29 cellular contexts compared by ENCODE assay signal in genomic region chr9:91392435-91392834, GRCh38.
"Had no signal": no experiment of that assay in that cellular context is flagged by ENCODE, and none has a peak within 500 bp of the region (broad histone marks: within the 10 kb centered on the region; RNA-seq: fewer than 3 reads in every experiment).

No MANE protein-coding gene starts in this region.

- DNase-seq: activated CD4-positive, alpha-beta memory T cell treated with anti-CD3 and anti-CD28 coated beads, Interleukin-2, amount 10 ng/mL, durations not matched to agents 7 days and 5 days; activated CD4-positive, alpha-beta T cell treated with anti-CD3 and anti-CD28 coated beads for 1 hour; activated CD4-positive, alpha-beta T cell treated with anti-CD3 and anti-CD28 coated beads for 48 hours; activated CD4-positive, CD25-positive, alpha-beta regulatory T cell; activated CD8-positive, alpha-beta memory T cell treated with anti-CD3 and anti-CD28 coated beads for 24 hours; activated CD8-positive, alpha-beta memory T cell treated with anti-CD3 and anti-CD28 coated beads, Interleukin-2, amount 10 ng/mL, durations not matched to agents 7 days and 5 days; activated CD8-positive, alpha-beta memory T cell treated with anti-CD3 and anti-CD28 coated beads, Interleukin-2, amount 50 U/mL, for 48 hours; activated effector memory CD4-positive, alpha-beta T cell treated with anti-CD3 and anti-CD28 coated beads, Interleukin-2, amount 50 U/mL, for 16 hours; activated naive CD4-positive, alpha-beta T cell; activated naive CD4-positive, alpha-beta T cell treated with anti-CD3 and anti-CD28 coated beads, Interleukin-2, amount 50 U/mL, for 16 hours; activated naive CD8-positive, alpha-beta T cell treated with anti-CD3 and anti-CD28 coated beads for 36 hours; activated T-cell treated with anti-CD3 and anti-CD28 coated beads, Interleukin-2, amount 50 U/mL, for 72 hours; amniotic stem cell; aorta; brain microvascular endothelial cell; central memory CD4-positive, alpha-beta T cell; NCI-H1105; NCI-H1436; NCI-H1694; NCI-H524 treated with DMSO at 0.1 percent for 48 hours; NCI-H748 treated with DMSO at 0.1 percent for 48 hours; NK-92 treated with Interleukin-12 subunit alpha and Interleukin-12 subunit beta, amount 100 ng/mL, for 24 hours; Right ventricle myocardium superior; SW 1271; T-helper 1 cell; T1000; WERI-Rb-1 had no signal

- H3K27me3 Mint-ChIP-seq: activated CD4-positive, alpha-beta memory T cell treated with anti-CD3 and anti-CD28 coated beads, Interleukin-2, amount 10 ng/mL, durations not matched to agents 7 days and 5 days; activated CD8-positive, alpha-beta memory T cell treated with anti-CD3 and anti-CD28 coated beads, Interleukin-2, amount 10 ng/mL, durations not matched to agents 7 days and 5 days; activated naive CD8-positive, alpha-beta T cell treated with anti-CD3 and anti-CD28 coated beads for 36 hours; activated T-helper 17 cell treated with anti-CD3 and anti-CD28 coated beads, Interleukin-2, amount 50 U/mL, for 72 hours had no signal

- FAIRE-seq: TTC549 had no signal

- H3K9me3 Mint-ChIP-seq: activated naive CD8-positive, alpha-beta T cell treated with anti-CD3 and anti-CD28 coated beads for 36 hours; activated T-cell treated with anti-CD3 and anti-CD28 coated beads, Interleukin-2, amount 50 U/mL, for 72 hours; activated T-helper 17 cell treated with anti-CD3 and anti-CD28 coated beads, Interleukin-2, amount 50 U/mL, for 72 hours had no signal

- H3K27me3 ChIP-seq: brain microvascular endothelial cell had no signal

- H3K27ac Mint-ChIP-seq: activated CD4-positive, alpha-beta memory T cell treated with anti-CD3 and anti-CD28 coated beads, Interleukin-2, amount 10 ng/mL, durations not matched to agents 7 days and 5 days; activated CD8-positive, alpha-beta memory T cell treated with anti-CD3 and anti-CD28 coated beads, Interleukin-2, amount 10 ng/mL, durations not matched to agents 7 days and 5 days; activated naive CD8-positive, alpha-beta T cell treated with anti-CD3 and anti-CD28 coated beads for 36 hours; activated T-cell treated with anti-CD3 and anti-CD28 coated beads, Interleukin-2, amount 50 U/mL, for 72 hours; activated T-helper 17 cell treated with anti-CD3 and anti-CD28 coated beads, Interleukin-2, amount 50 U/mL, for 72 hours had no signal

- H3K36me3 ChIP-seq: brain microvascular endothelial cell, WERI-Rb-1 had no signal

- H3K4me3 Mint-ChIP-seq: activated CD4-positive, alpha-beta memory T cell treated with anti-CD3 and anti-CD28 coated beads, Interleukin-2, amount 10 ng/mL, durations not matched to agents 7 days and 5 days; activated CD8-positive, alpha-beta memory T cell treated with anti-CD3 and anti-CD28 coated beads, Interleukin-2, amount 10 ng/mL, durations not matched to agents 7 days and 5 days; activated naive CD8-positive, alpha-beta T cell treated with anti-CD3 and anti-CD28 coated beads for 36 hours; activated T-cell treated with anti-CD3 and anti-CD28 coated beads, Interleukin-2, amount 50 U/mL, for 72 hours; activated T-helper 17 cell treated with anti-CD3 and anti-CD28 coated beads, Interleukin-2, amount 50 U/mL, for 72 hours had no signal

- ATAC-seq: activated CD8-positive, alpha-beta memory T cell treated with anti-CD3 and anti-CD28 coated beads, Interleukin-2, amount 10 ng/mL, durations not matched to agents 7 days and 5 days; activated T-cell treated with anti-CD3 and anti-CD28 coated beads, Interleukin-2, amount 50 U/mL, for 72 hours; activated T-helper 17 cell treated with anti-CD3 and anti-CD28 coated beads, Interleukin-2, amount 50 U/mL, for 72 hours had no signal

- H3K27ac ChIP-seq: brain microvascular endothelial cell, WERI-Rb-1 had no signal

- H3K36me3 Mint-ChIP-seq: activated naive CD8-positive, alpha-beta T cell treated with anti-CD3 and anti-CD28 coated beads for 36 hours had no signal
